Comparison of ENCODE assay signal across 6 cellular contexts in genomic region chr2:128105072-128105471, GRCh38.
"Had no signal": no experiment of that assay in that cellular context is flagged by ENCODE, and none has a peak within 500 bp of the region (broad histone marks: within the 10 kb centered on the region; RNA-seq: fewer than 3 reads in every experiment).

No MANE protein-coding gene starts in this region.

- H3K4me3 ChIP-seq: GM12878 had no signal

- DNase-seq: GDM1, GF-D8 had no signal

- FAIRE-seq: GM12878, GM12891, GM18507, GM19239 had no signal

- ATAC-seq: GM12878 had no signal
